Comparison of ENCODE assay signal across 2 cellular contexts in the genomic region with DNA sequence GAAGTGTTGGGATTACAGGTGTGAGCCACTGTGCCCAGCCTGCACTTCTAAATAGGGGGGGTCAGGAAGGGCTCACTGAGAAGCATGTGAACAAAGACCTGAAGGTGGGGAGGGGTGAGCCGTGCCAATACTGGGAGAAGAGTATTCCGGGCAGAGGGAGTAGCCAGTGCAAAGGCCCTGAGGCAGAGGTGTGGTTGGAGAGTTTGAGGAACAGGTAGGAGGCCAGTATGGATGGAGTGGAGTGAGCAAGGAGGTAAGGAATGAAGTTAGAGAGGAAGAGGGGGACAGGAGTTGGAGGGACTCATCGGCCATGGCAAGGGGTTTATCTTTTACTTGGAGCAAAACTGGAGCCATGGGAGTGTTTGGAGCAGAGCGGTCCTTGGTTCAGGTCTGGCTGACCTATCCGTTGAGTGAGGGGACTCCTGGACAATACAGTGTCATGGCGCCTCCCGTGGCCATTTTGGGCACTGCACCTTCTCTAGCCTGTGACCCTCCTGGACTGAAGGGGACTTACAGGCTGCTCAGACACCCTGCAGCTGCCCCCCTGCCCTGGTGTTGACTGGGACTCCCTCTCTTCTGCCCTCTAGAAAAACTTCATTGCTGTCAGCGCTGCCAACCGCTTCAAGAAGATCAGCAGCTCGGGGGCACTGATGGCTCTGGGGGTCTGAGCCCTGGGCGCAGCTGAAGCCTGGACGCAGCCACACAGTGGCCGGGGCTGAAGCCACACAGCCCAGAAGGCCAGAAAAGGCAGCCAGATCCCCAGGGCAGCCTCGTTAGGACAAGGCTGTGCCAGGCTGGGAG.
A peak's percentile ranks its signal among the peaks of the same experiment; 100 is the strongest.
TF ChIP-seq lines count a peak whose summit lies in the region.

No MANE protein-coding gene starts in this region.

TF ChIP-seq in IMR-90, 13 proteins besides CTCF, POLR2A, EP300 and RAD21 (continued from another document):
- TF ChIP-seq, protein P1, sequence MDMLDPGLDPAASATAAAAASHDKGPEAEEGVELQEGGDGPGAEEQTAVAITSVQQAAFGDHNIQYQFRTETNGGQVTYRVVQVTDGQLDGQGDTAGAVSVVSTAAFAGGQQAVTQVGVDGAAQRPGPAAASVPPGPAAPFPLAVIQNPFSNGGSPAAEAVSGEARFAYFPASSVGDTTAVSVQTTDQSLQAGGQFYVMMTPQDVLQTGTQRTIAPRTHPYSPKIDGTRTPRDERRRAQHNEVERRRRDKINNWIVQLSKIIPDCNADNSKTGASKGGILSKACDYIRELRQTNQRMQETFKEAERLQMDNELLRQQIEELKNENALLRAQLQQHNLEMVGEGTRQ (IDR thresholded peaks at IDR 0.05; ENCODE audit: low read depth, low read length) = no peak
- no peak for TF ChIP-seq SMC3 (IDR thresholded peaks at IDR 0.05; ENCODE audit: low read depth, low read length)
- TF ChIP-seq NFE2L2 (IDR thresholded peaks at IDR 0.05; ENCODE audit: low read depth, low read length) = no peak
- no peak for TF ChIP-seq RCOR1 (IDR thresholded peaks at IDR 0.05; ENCODE audit: insufficient replicate concordance, low read length)
- TF ChIP-seq MXI1 (IDR thresholded peaks at IDR 0.05; ENCODE audit: borderline replicate concordance, low read depth, low read length) = no peak

TF ChIP-seq in WTC11, 78 proteins besides CTCF, POLR2A, EP300 and RAD21 (continued from another document):
- TF ChIP-seq, protein P2, sequence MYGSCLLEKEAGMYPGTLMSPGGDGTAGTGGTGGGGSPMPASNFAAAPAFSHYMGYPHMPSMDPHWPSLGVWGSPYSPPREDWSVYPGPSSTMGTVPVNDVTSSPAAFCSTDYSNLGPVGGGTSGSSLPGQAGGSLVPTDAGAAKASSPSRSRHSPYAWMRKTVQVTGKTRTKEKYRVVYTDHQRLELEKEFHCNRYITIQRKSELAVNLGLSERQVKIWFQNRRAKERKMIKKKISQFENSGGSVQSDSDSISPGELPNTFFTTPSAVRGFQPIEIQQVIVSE (CRISPR knock-in tag; IDR thresholded peaks at IDR 0.05; ENCODE audit: borderline replicate concordance) = no peak
- TF ChIP-seq, protein P3, sequence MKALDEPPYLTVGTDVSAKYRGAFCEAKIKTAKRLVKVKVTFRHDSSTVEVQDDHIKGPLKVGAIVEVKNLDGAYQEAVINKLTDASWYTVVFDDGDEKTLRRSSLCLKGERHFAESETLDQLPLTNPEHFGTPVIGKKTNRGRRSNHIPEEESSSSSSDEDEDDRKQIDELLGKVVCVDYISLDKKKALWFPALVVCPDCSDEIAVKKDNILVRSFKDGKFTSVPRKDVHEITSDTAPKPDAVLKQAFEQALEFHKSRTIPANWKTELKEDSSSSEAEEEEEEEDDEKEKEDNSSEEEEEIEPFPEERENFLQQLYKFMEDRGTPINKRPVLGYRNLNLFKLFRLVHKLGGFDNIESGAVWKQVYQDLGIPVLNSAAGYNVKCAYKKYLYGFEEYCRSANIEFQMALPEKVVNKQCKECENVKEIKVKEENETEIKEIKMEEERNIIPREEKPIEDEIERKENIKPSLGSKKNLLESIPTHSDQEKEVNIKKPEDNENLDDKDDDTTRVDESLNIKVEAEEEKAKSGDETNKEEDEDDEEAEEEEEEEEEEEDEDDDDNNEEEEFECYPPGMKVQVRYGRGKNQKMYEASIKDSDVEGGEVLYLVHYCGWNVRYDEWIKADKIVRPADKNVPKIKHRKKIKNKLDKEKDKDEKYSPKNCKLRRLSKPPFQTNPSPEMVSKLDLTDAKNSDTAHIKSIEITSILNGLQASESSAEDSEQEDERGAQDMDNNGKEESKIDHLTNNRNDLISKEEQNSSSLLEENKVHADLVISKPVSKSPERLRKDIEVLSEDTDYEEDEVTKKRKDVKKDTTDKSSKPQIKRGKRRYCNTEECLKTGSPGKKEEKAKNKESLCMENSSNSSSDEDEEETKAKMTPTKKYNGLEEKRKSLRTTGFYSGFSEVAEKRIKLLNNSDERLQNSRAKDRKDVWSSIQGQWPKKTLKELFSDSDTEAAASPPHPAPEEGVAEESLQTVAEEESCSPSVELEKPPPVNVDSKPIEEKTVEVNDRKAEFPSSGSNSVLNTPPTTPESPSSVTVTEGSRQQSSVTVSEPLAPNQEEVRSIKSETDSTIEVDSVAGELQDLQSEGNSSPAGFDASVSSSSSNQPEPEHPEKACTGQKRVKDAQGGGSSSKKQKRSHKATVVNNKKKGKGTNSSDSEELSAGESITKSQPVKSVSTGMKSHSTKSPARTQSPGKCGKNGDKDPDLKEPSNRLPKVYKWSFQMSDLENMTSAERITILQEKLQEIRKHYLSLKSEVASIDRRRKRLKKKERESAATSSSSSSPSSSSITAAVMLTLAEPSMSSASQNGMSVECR (CRISPR knock-in tag; IDR thresholded peaks at IDR 0.05; ENCODE audit: borderline replicate concordance) = no peak
- TF ChIP-seq FOXP1 (CRISPR knock-in tag; IDR thresholded peaks at IDR 0.05; ENCODE audit: borderline replicate concordance) = no peak
- no peak for TF ChIP-seq TEAD1 (CRISPR knock-in tag; IDR thresholded peaks at IDR 0.05)
- peak; percentile 97 for TF ChIP-seq GTF2I (CRISPR knock-in tag; conservative IDR thresholded peaks at IDR 0.05)
- TF ChIP-seq ELF4 (CRISPR knock-in tag; IDR thresholded peaks at IDR 0.05; ENCODE audit: low read depth) = no peak
- no peak for TF ChIP-seq ZNF416 (CRISPR knock-in tag; IDR thresholded peaks at IDR 0.05)
- no peak for TF ChIP-seq ZNF219 (CRISPR knock-in tag; IDR thresholded peaks at IDR 0.05; ENCODE audit: borderline replicate concordance)
- TF ChIP-seq, protein P4, sequence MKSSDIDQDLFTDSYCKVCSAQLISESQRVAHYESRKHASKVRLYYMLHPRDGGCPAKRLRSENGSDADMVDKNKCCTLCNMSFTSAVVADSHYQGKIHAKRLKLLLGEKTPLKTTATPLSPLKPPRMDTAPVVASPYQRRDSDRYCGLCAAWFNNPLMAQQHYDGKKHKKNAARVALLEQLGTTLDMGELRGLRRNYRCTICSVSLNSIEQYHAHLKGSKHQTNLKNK (CRISPR knock-in tag; IDR thresholded peaks at IDR 0.05) = 0 out of 2 replicates have a peak, but pooled peaks have one; percentile 22
TF ChIP-seq in WTC11: peak in this region for 2.
